8 cellular contexts compared by ENCODE assay signal in the genomic region with DNA sequence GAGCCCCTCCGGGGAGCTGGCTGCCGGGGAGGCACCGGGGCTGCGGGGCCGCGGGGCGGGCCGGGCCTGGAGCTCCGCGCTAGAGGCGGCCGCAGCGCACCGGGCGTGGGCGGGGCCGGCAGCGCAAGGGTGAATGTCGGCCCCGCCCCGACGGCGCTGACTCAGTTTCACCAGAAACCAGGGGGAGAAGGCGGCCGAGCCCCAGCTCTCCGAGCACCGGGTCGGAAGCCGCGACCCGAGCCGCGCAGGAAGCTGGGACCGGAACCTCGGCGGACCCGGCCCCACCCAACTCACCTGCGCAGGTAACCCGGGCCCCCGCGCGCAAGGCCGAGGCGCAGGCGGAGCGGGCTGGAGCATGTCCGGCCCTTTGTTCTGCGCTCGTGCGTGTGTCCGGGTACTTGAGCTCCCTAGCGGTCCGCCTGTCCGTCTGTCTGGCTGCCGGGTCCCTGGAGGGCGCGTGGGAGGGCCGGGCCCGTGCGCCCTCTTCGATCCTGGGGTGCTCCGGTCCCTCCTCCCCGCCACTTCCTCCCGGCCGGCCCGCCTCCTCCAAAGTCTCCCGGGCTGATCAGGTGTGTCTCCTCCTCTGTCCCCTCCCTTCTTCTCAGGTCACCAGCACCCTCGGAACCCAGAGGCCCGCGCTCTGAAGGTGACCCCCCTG. TPM values are rescaled to one million over a fixed set of nuclear protein-coding genes. Genes with fewer than 3 reads are reported as not detected.
A peak's percentile ranks its signal among the peaks of the same experiment; 100 is the strongest.
DNase-seq lines count a peak whose midpoint lies in the region; ATAC-seq lines count a peak whose summit lies in the region.

A gene with protein sequence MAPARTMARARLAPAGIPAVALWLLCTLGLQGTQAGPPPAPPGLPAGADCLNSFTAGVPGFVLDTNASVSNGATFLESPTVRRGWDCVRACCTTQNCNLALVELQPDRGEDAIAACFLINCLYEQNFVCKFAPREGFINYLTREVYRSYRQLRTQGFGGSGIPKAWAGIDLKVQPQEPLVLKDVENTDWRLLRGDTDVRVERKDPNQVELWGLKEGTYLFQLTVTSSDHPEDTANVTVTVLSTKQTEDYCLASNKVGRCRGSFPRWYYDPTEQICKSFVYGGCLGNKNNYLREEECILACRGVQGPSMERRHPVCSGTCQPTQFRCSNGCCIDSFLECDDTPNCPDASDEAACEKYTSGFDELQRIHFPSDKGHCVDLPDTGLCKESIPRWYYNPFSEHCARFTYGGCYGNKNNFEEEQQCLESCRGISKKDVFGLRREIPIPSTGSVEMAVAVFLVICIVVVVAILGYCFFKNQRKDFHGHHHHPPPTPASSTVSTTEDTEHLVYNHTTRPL (plus strand): TSS at position 164 of the 658 bp plus-strand sequence. CDS start 507 bp downstream, outside the sequence.

- peaks cover 18% of the 10 kb centered on the region for H3K4me1 ChIP-seq in NT2/D1 (ENCODE audit: insufficient read depth, insufficient read length)

- peak within 1 kb of the TSS; percentile 80 for H3K9ac ChIP-seq in NT2/D1 (ENCODE audit: insufficient read length, low read depth)

- no peaks in the 10 kb centered on the region for H3K36me3 ChIP-seq in NT2/D1 (ENCODE audit: insufficient read depth, insufficient read length, low read length)

- H3K4me3 Mint-ChIP-seq in activated naive CD4-positive, alpha-beta T cell treated with anti-CD3 and anti-CD28 coated beads, Interleukin-2, amount 50 U/mL, for 24 hours: peak within 1 kb of the TSS; percentile 86

- peaks cover 20% of the 10 kb centered on the region for H3K4me1 Mint-ChIP-seq in activated naive CD4-positive, alpha-beta T cell treated with anti-CD3 and anti-CD28 coated beads, Interleukin-2, amount 50 U/mL, for 24 hours

- H3K9me3 ChIP-seq in NT2/D1 (ENCODE audit: insufficient read depth, low read length): no peaks in the 10 kb centered on the region
- H3K9me3 ChIP-seq in iPS-18c (ENCODE audit: control insufficient read depth, insufficient read depth, low read length): no peaks in the 10 kb centered on the region

- peaks cover 32% of the 10 kb centered on the region for H3K27me3 ChIP-seq in NT2/D1 (ENCODE audit: insufficient read depth, insufficient read length)

- H3K9me3 Mint-ChIP-seq in activated naive CD4-positive, alpha-beta T cell treated with anti-CD3 and anti-CD28 coated beads, Interleukin-2, amount 50 U/mL, for 24 hours: no peaks in the 10 kb centered on the region

- DNase-seq in G401 (ENCODE audit: low spot score): peak; percentile 23
- DNase-seq in NT2/D1 (ENCODE audit: low read depth, low spot score): no peak
- peak; percentile 56 to 79 for DNase-seq in stimulated activated CD4-positive, alpha-beta T cell treated with anti-CD3 and anti-CD28 coated beads, Interleukin-15, amount 100 ng/mL, for 48 hours (ENCODE audit: low read depth in 2 of 2)

- H3K4me3 ChIP-seq in NT2/D1 (ENCODE audit: insufficient read length, low read depth): peak within 1 kb of the TSS; percentile 67
- peak within 1 kb of the TSS; percentile 92 for H3K4me3 ChIP-seq in iPS-18c (ENCODE audit: insufficient read depth, low read depth, low read length)

- H3K36me3 Mint-ChIP-seq in activated naive CD4-positive, alpha-beta T cell treated with anti-CD3 and anti-CD28 coated beads, Interleukin-2, amount 50 U/mL, for 24 hours: no peaks in the 10 kb centered on the region

- H3K27me3 Mint-ChIP-seq in activated naive CD4-positive, alpha-beta T cell treated with anti-CD3 and anti-CD28 coated beads, Interleukin-2, amount 50 U/mL, for 24 hours: peaks cover 3% of the 10 kb centered on the region

- in situ Hi-C loops in G401 (cut with HindIII; ENCODE audit: low sequenced_read_pairs): no loop called here

- no peak within 1 kb of the TSS for H3K27ac Mint-ChIP-seq in activated naive CD4-positive, alpha-beta T cell treated with anti-CD3 and anti-CD28 coated beads, Interleukin-2, amount 50 U/mL, for 24 hours

- no peak for ATAC-seq in GM18868 (IDR thresholded peaks at IDR 0.05; ENCODE audit: unreplicated experiment)
- ATAC-seq in HG03469 (IDR thresholded peaks at IDR 0.05; ENCODE audit: unreplicated experiment): no peak
- ATAC-seq in HG02870 (IDR thresholded peaks at IDR 0.05; ENCODE audit: unreplicated experiment): no peak

RNA-seq across cellular contexts. Expression of the gene that starts here (rescaled TPM):
- 0.62 TPM in 1 of 2 replicates, not detected in the other for total RNA-seq in G401 (2014; rRNA removed; shearing (Covaris generic))

Comparison
In these comparisons a context has a peak if more than half of its experiments do, and no peak if none do; other contexts are left out.
1. Peak in DNase-seq in G401; RNA of the gene not detected or under 1 TPM.